1 cellular context compared by ENCODE assay signal in genomic region chr17:79047923-79048825, GRCh38.
TF ChIP-seq lines count a peak whose summit lies in the region.

No MANE protein-coding gene starts in this region.

TF ChIP-seq in HepG2, 621 proteins besides CTCF, POLR2A, EP300 and RAD21 (continued from another document):
- TF ChIP-seq ZNF687 (CRISPR knock-in tag; IDR thresholded peaks at IDR 0.05) (no peak; the same call in 1 of the 2 replicates), MXI1 (IDR thresholded peaks at IDR 0.05; ENCODE audit: borderline replicate concordance, low read depth, low read length) (no peak), CENPX (CRISPR knock-in tag; IDR thresholded peaks at IDR 0.05) (no peak), LBX2 (CRISPR knock-in tag; IDR thresholded peaks at IDR 0.05; ENCODE audit: borderline replicate concordance) (no peak), ZNF616 (CRISPR knock-in tag; IDR thresholded peaks at IDR 0.05; ENCODE audit: low read depth) (no peak), BATF2 (CRISPR knock-in tag; IDR thresholded peaks at IDR 0.05) (no peak), BRD4 (CRISPR knock-in tag; IDR thresholded peaks at IDR 0.05) (no peak), ZBTB34 (CRISPR knock-in tag; IDR thresholded peaks at IDR 0.05) (no peak), ZMYM3 (CRISPR knock-in tag; IDR thresholded peaks at IDR 0.05) (no peak), ZNF362 (CRISPR knock-in tag; IDR thresholded peaks at IDR 0.05; ENCODE audit: borderline replicate concordance) (no peak)
